ENCODE assay signal across 10 cellular contexts in genomic region chr2:197708331-197708730, GRCh38. TPM values are rescaled to one million over a fixed set of nuclear protein-coding genes. Genes with fewer than 3 reads are reported as not detected.
A peak's percentile ranks its signal among the peaks of the same experiment; 100 is the strongest.
DNase-seq lines count a peak whose midpoint lies in the region; ATAC-seq, FAIRE-seq and TF ChIP-seq lines count a peak whose summit lies in the region.
"Had no signal": no experiment of that assay in that cellular context is flagged by ENCODE, and none has a peak within 500 bp of the region (broad histone marks: within the 10 kb centered on the region; RNA-seq: fewer than 3 reads in every experiment).

No MANE protein-coding gene starts in this region.

- H3K27ac ChIP-seq in HepG2 (ENCODE audit: extremely low read length, insufficient read depth, low read length) (no peak overlapping the region), right lobe of liver (no peak overlapping the region), testis (no peak overlapping the region)
- H3K27ac ChIP-seq: SJCRH30 had no signal

- TF ChIP-seq CTCF in HepG2 (CRISPR knock-in tag; IDR thresholded peaks at IDR 0.05) (no peak), right lobe of liver (IDR thresholded peaks at IDR 0.05) (no peak), testis (IDR thresholded peaks at IDR 0.05) (no peak)

- H3K9me3 ChIP-seq in HepG2 (ENCODE audit: low read length), result no peaks in the 10 kb centered on the region
- H3K9me3 ChIP-seq in right lobe of liver, result no peaks in the 10 kb centered on the region
- no peaks in the 10 kb centered on the region for H3K9me3 ChIP-seq in testis
- H3K9me3 ChIP-seq: SJCRH30 had no signal

- no peak overlapping the region for H3K9ac ChIP-seq in HepG2 (ENCODE audit: insufficient read depth, low read depth, low read length)

- intact Hi-C loops in HepG2 (cut with micrococcal nuclease; ENCODE audit: unreplicated experiment) (loop anchor here (5.0 to 10.0 kb wide), 3 partner anchors 256 to 314 kb away; partner anchors contain the start of genes COQ10B and SF3B1), right lobe of liver (cut with DNase I) (no loop called here), testis (cut with DNase I; ENCODE audit: low total_unique reads) (no loop called here)

- WGBS in HepG2 (ENCODE audit: low lambda C conversion rate), result 45% methylated on average over 2 of the region's 2 CpGs
- 39% methylated on average over 2 of the region's 2 CpGs for WGBS in right lobe of liver (ENCODE audit: insufficient coverage, low coverage, low lambda C conversion rate, missing lambda C conversion rate)
- WGBS in testis, 2 donors, result 61 to 79% methylated on average over 2 of the region's 2 CpGs

- TF ChIP-seq EP300 in HepG2 (IDR thresholded peaks at IDR 0.05; ENCODE audit: low read depth in 2 of 2, low read length in 2 of 2) (no peak), HepG2 (CRISPR knock-in tag; IDR thresholded peaks at IDR 0.05; ENCODE audit: borderline replicate concordance) (no peak)

- POLR2A ChIA-PET in HepG2 (lab: Yijun Ruan, JAX), result interaction anchor here (1.0 to 1.2 kb wide), 3 partner anchors 34 to 255 kb away, joined by 3 to 5 read pairs (median 3); partner anchors contain the start of genes COQ10B, HSPD1 and HSPE1

- in situ Hi-C loops in HepG2 (cut with HindIII; ENCODE audit: extremely low pct_ligation_motif_present, low pct_unique_long_range_greater_than_20kb), result loop anchor here (5.0 to 10.0 kb wide), 2 partner anchors 69 to 194 kb away; partner anchors contain the start of gene MOB4

- no TSS peak for BruUV-seq in HepG2 (replicated peaks; lab: Mats Ljungman, UMichigan)

- no peak overlapping the region for H2AFZ ChIP-seq in HepG2 (ENCODE audit: low read length)

- ATAC-seq in HepG2, result no peak
- ATAC-seq in right lobe of liver, result no peak
- ATAC-seq in GM18520 (IDR thresholded peaks at IDR 0.05; ENCODE audit: unreplicated experiment), result no peak

- CTCF ChIA-PET in HepG2 (lab: Yijun Ruan, JAX; ENCODE audit: low intra/inter-chr PET ratio, low total read pairs), result interaction anchor here (1.6 kb wide), 1 partner anchor 70 kb away, joined by 20 read pairs; no protein-coding TSS in a partner anchor

- TF ChIP-seq POLR2A in HepG2 (IDR thresholded peaks at IDR 0.05; ENCODE audit: insufficient read depth in 1 of 2, low read depth in 2 of 2, low read length in 2 of 2) (no peak), right lobe of liver (IDR thresholded peaks at IDR 0.05) (no peak), testis (IDR thresholded peaks at IDR 0.05) (no peak)

- peaks cover 22% of the 10 kb centered on the region for H4K20me1 ChIP-seq in HepG2 (ENCODE audit: insufficient read depth, low read length)

- peak; percentile 44 for DNase-seq in HepG2 (ENCODE audit: low spot score)
- DNase-seq in right lobe of liver, result no peak
- peak; percentile 9 for DNase-seq in SW480 (ENCODE audit: low spot score)
- peak; percentile 32 for DNase-seq in fibroblast of the conjunctiva (ENCODE audit: low read depth)
- DNase-seq in effector CD4-positive, alpha-beta T cell, result no peak
- no peak for DNase-seq in epidermal melanocyte (ENCODE audit: insufficient read length, low spot score)
- DNase-seq in testis, result no peak

- no peak for FAIRE-seq in HepG2 (lab: Jason Lieb, UNC)

- peak overlapping the region in 2 of 3 experiments; percentile 60 to 85; a peak in 1 of 6 replicates for H3K4me3 ChIP-seq in HepG2 (replicated peaks in 1 of 3; ENCODE audit: insufficient read depth in 1 of 3, low read depth in 2 of 3, low read length in 3 of 3)
- H3K4me3 ChIP-seq in right lobe of liver, result no peak overlapping the region
- no peak overlapping the region for H3K4me3 ChIP-seq in testis

- H3K27me3 ChIP-seq in HepG2 (ENCODE audit: control insufficient read depth in 1 of 2, insufficient read depth in 2 of 2, low read length in 2 of 2) (no peaks in the 10 kb centered on the region; a peak in 1 of 5 replicates), right lobe of liver (no peaks in the 10 kb centered on the region), testis (no peaks in the 10 kb centered on the region)
- H3K27me3 ChIP-seq: SJCRH30 had no signal

- no peak for TF ChIP-seq RAD21 in HepG2 (CRISPR knock-in tag; IDR thresholded peaks at IDR 0.05)

- H3K36me3 ChIP-seq in HepG2 (replicated peaks in 1 of 2; ENCODE audit: control insufficient read depth in 1 of 2, insufficient read depth in 2 of 2, low read length in 2 of 2), result peaks cover 0 to 7% of the 10 kb centered on the region in 2 experiments; a peak in 2 of 5 replicates
- H3K36me3 ChIP-seq in right lobe of liver, result no peaks in the 10 kb centered on the region
- H3K36me3 ChIP-seq in testis (ENCODE audit: low read depth, missing control alignments), result no peaks in the 10 kb centered on the region
- H3K36me3 ChIP-seq: SJCRH30 had no signal

- H3K4me1 ChIP-seq in HepG2 (ENCODE audit: insufficient read depth, low read length), result peaks cover 38% of the 10 kb centered on the region
- H3K4me1 ChIP-seq in right lobe of liver, result peaks cover 0 to 27% (median 10%) of the 10 kb centered on the region in 4 donors
- peaks cover 19% of the 10 kb centered on the region for H3K4me1 ChIP-seq in testis

- H3K79me2 ChIP-seq in HepG2 (ENCODE audit: insufficient read depth, low read length), result peaks cover 41% of the 10 kb centered on the region

- peak overlapping the region; percentile 84 for H3K4me2 ChIP-seq in HepG2 (ENCODE audit: low read depth, low read length)

TF ChIP-seq in HepG2, 621 proteins besides CTCF, POLR2A, EP300 and RAD21 (continues in another document):
- no peak for TF ChIP-seq KMT2A (CRISPR knock-in tag; IDR thresholded peaks at IDR 0.05)
- no peak for TF ChIP-seq DDIT3 (CRISPR knock-in tag; IDR thresholded peaks at IDR 0.05)
- no peak for TF ChIP-seq ZNF747 (CRISPR knock-in tag; IDR thresholded peaks at IDR 0.05; ENCODE audit: borderline replicate concordance)
- no peak for TF ChIP-seq CENPT (CRISPR knock-in tag; IDR thresholded peaks at IDR 0.05; ENCODE audit: low read depth)

RNA-seq across cellular contexts. Expression of gene MARS2, which starts 3.2 kb away (rescaled TPM):
- total RNA-seq in HepG2 (2016; rRNA removed; fragmentation: Illumina TruSeq; extraction: Trizol) (16.2 and 19.5 TPM in 2 replicates), right lobe of liver (10 to 100 TPM in 2 of 6 experiments, 1 to 10 TPM in 4; 5.1 to 15.1 (median 6.6) TPM), testis (1 to 10 TPM; 5.9 TPM)
- 1.6 TPM in 2 replicates for total RNA-seq in HepG2 (2016; cell fraction: cytosol; rRNA removed; fragmentation: Illumina TruSeq; extraction: Trizol; ENCODE audit: low read depth)
- 16.1 and 18.2 TPM in 2 replicates for total RNA-seq in HepG2 (2016; cell fraction: insoluble cytoplasmic fraction; rRNA removed; fragmentation: Illumina TruSeq; extraction: Trizol)
- 5.7 and 6.3 TPM in 2 replicates for total RNA-seq in HepG2 (2016; cell fraction: membrane; rRNA removed; fragmentation: Illumina TruSeq; extraction: Trizol)
- total RNA-seq in HepG2 (2016; cell fraction: nucleus; rRNA removed; fragmentation: Illumina TruSeq; extraction: Trizol), result 13.7 and 13.8 TPM in 2 replicates
- polyA plus RNA-seq in HepG2 (2011; rRNA removed) (6.9 and 7.7 TPM in 2 replicates), testis (ENCODE audit: insufficient read depth, low read depth, low replicate concordance) (3.3 TPM)
- polyA plus RNA-seq in HepG2 (2011; cell fraction: cytosol; rRNA removed), result 4.5 and 5.9 TPM in 2 replicates
- 9.2 and 10.2 TPM in 2 replicates for polyA plus RNA-seq in HepG2 (2011; cell fraction: nucleus; rRNA removed)
- 8.2 and 9.2 TPM in 2 replicates for polyA plus RNA-seq in HepG2 (2012)
- 0.59 and 0.63 TPM in 2 replicates for polyA plus RNA-seq in HepG2 (2016; cell fraction: cytosol; fragmentation: Illumina TruSeq; extraction: Trizol; ENCODE audit: low read depth)
- polyA plus RNA-seq in HepG2 (2016; cell fraction: insoluble cytoplasmic fraction; fragmentation: Illumina TruSeq; extraction: Trizol; ENCODE audit: low read depth), result 18.9 and 19.6 TPM in 2 replicates
- polyA plus RNA-seq in HepG2 (2016; cell fraction: membrane; fragmentation: Illumina TruSeq; extraction: Trizol; ENCODE audit: low read depth), result 3.1 and 3.7 TPM in 2 replicates
- polyA plus RNA-seq in HepG2 (2016; cell fraction: nucleus; fragmentation: Illumina TruSeq; extraction: Trizol; ENCODE audit: insufficient read depth, low read depth), result 12.7 and 14.0 TPM in 2 replicates
- polyA minus RNA-seq in HepG2 (2011; rRNA and poly(A)+ RNA removed; ENCODE audit: low replicate concordance), result 21.5 and 21.9 TPM in 2 replicates
- polyA minus RNA-seq in HepG2 (2011; cell fraction: cytosol; rRNA and poly(A)+ RNA removed), result 8.2 and 10.2 TPM in 2 replicates
- polyA minus RNA-seq in HepG2 (2011; cell fraction: nucleus; rRNA and poly(A)+ RNA removed), result 27.7 and 32.0 TPM in 2 replicates

RNA-seq across cellular contexts. Expression of gene RFTN2, which starts 32.9 kb away (rescaled TPM):
- total RNA-seq in HepG2 (2016; rRNA removed; fragmentation: Illumina TruSeq; extraction: Trizol), result not detected in 2 replicates
- total RNA-seq in HepG2 (2016; cell fraction: cytosol; rRNA removed; fragmentation: Illumina TruSeq; extraction: Trizol; ENCODE audit: low read depth), result not detected in 2 replicates
- not detected in 2 replicates for total RNA-seq in HepG2 (2016; cell fraction: insoluble cytoplasmic fraction; rRNA removed; fragmentation: Illumina TruSeq; extraction: Trizol)
- total RNA-seq in HepG2 (2016; cell fraction: membrane; rRNA removed; fragmentation: Illumina TruSeq; extraction: Trizol), result not detected in 2 replicates
- total RNA-seq in HepG2 (2016; cell fraction: nucleus; rRNA removed; fragmentation: Illumina TruSeq; extraction: Trizol), result not detected in 2 replicates
- not detected in 2 replicates for polyA plus RNA-seq in HepG2 (2011; rRNA removed)
- polyA plus RNA-seq in HepG2 (2011; cell fraction: cytosol; rRNA removed), result not detected in 2 replicates
- polyA plus RNA-seq in HepG2 (2011; cell fraction: nucleus; rRNA removed), result not detected in 2 replicates
- polyA plus RNA-seq in HepG2 (2012), result 0.05 and 0.08 TPM in 2 replicates
- not detected in 2 replicates for polyA plus RNA-seq in HepG2 (2016; cell fraction: cytosol; fragmentation: Illumina TruSeq; extraction: Trizol; ENCODE audit: low read depth)
- polyA plus RNA-seq in HepG2 (2016; cell fraction: insoluble cytoplasmic fraction; fragmentation: Illumina TruSeq; extraction: Trizol; ENCODE audit: low read depth), result not detected in 2 replicates
- not detected in 2 replicates for polyA plus RNA-seq in HepG2 (2016; cell fraction: membrane; fragmentation: Illumina TruSeq; extraction: Trizol; ENCODE audit: low read depth)
- polyA plus RNA-seq in HepG2 (2016; cell fraction: nucleus; fragmentation: Illumina TruSeq; extraction: Trizol; ENCODE audit: insufficient read depth, low read depth), result not detected in 2 replicates
- polyA minus RNA-seq in HepG2 (2011; rRNA and poly(A)+ RNA removed; ENCODE audit: low replicate concordance), result not detected in 2 replicates
- polyA minus RNA-seq in HepG2 (2011; cell fraction: cytosol; rRNA and poly(A)+ RNA removed), result not detected in 2 replicates
- not detected in 2 replicates for polyA minus RNA-seq in HepG2 (2011; cell fraction: nucleus; rRNA and poly(A)+ RNA removed)
- 1 to 10 TPM in 4 of 6 experiments, under 1 TPM in 2; 0.58 to 1.9 (median 1.0) TPM for total RNA-seq in right lobe of liver
- total RNA-seq in testis, result 10 to 100 TPM; 16.1 to 25.0 TPM
- polyA plus RNA-seq in testis (ENCODE audit: insufficient read depth, low read depth, low replicate concordance), result 19.8 TPM
- polyA plus RNA-seq: IgD-negative memory B cell had no signal

Comparison
In these comparisons a context has a peak if more than half of its experiments do, and no peak if none do; other contexts are left out.
1. DNase-seq: peak in HepG2 (single experiment), SW480 (single experiment) and fibroblast of the conjunctiva (single experiment); none in right lobe of liver (0 of 3), effector CD4-positive, alpha-beta T cell (single experiment), epidermal melanocyte (single experiment) and testis (single experiment).
2. H3K4me3 ChIP-seq: peak in HepG2 (2 of 3); none in right lobe of liver (0 of 3) and testis (0 of 2).
3. RNA of gene RFTN2, which starts 32.9 kb away (total RNA-seq): 16.1 to 25.0 TPM in testis; 0.58 to 1.9 TPM in right lobe of liver and not detected in HepG2; every median in the first group is over 4 times any median in the second.